In genomic region chr20:25226433-25227316, GRCh38 we compare ENCODE assay signal across 9 cellular contexts. TPM values are rescaled to one million over a fixed set of nuclear protein-coding genes. Genes with fewer than 3 reads are reported as not detected.
DNase-seq lines count a peak whose midpoint lies in the region; ATAC-seq and TF ChIP-seq lines count a peak whose summit lies in the region.
"Had no signal": no experiment of that assay in that cellular context is flagged by ENCODE, and none has a peak within 500 bp of the region (broad histone marks: within the 10 kb centered on the region; RNA-seq: fewer than 3 reads in every experiment).

No MANE protein-coding gene starts in this region.

- H3K79me1 ChIP-seq in mesenchymal stem cell (replicated peaks; ENCODE audit: low read length, poor library complexity, severe bottlenecking) = peaks cover 17% of the 10 kb centered on the region

- H4K8ac ChIP-seq in mesenchymal stem cell (ENCODE audit: low read length) = peak overlapping the region; percentile 56

- no peak for TF ChIP-seq CTCF in upper lobe of right lung (IDR thresholded peaks at IDR 0.05)

- H2BK5ac ChIP-seq in mesenchymal stem cell (ENCODE audit: low read depth, low read length, poor library complexity, severe bottlenecking) = peak overlapping the region; percentile 11

- no peak overlapping the region for H3K4me2 ChIP-seq in mesenchymal stem cell (ENCODE audit: low read length, poor library complexity, severe bottlenecking)

- H2BK120ac ChIP-seq in mesenchymal stem cell (ENCODE audit: low read depth, low read length) = no peak overlapping the region

- peaks cover 21 to 38% of the 10 kb centered on the region in 2 experiments for H3K36me3 ChIP-seq in mesenchymal stem cell (ENCODE audit: control insufficient read depth in 1 of 2, insufficient read depth in 2 of 2, low read depth in 1 of 2, low read length in 2 of 2)
- H3K36me3 ChIP-seq in upper lobe of right lung = peaks cover 5% of the 10 kb centered on the region

- peak overlapping the region; percentile 92 for H2AK5ac ChIP-seq in mesenchymal stem cell (ENCODE audit: low read length, severe bottlenecking)

- H2BK12ac ChIP-seq in mesenchymal stem cell (ENCODE audit: low read length in 2 of 2) = peak overlapping the region in 1 of 2 experiments; percentile 95

- H3K4me3 ChIP-seq in mesenchymal stem cell (ENCODE audit: insufficient read depth in 1 of 2, low read depth in 1 of 2, low read length in 2 of 2) (no peak overlapping the region), upper lobe of right lung (no peak overlapping the region)

- H3K23ac ChIP-seq in mesenchymal stem cell (ENCODE audit: low read length in 2 of 2) = peak overlapping the region in 1 of 2 experiments; percentile 87

- peak overlapping the region; percentile 66 for H2BK15ac ChIP-seq in mesenchymal stem cell (ENCODE audit: low read depth, poor library complexity, severe bottlenecking)

- H3K9me3 ChIP-seq in mesenchymal stem cell (ENCODE audit: control insufficient read depth, low read length) (no peaks in the 10 kb centered on the region), upper lobe of right lung (no peaks in the 10 kb centered on the region)

- peak overlapping the region; percentile 3 to 38 for H3K18ac ChIP-seq in mesenchymal stem cell (ENCODE audit: low read depth in 1 of 2, low read length in 2 of 2)

- no peak overlapping the region for H3K4ac ChIP-seq in mesenchymal stem cell (ENCODE audit: low read depth in 1 of 2, low read length in 2 of 2)

- peak overlapping the region; percentile 81 for H4K91ac ChIP-seq in mesenchymal stem cell (ENCODE audit: low read length)

- 87% methylated on average over 28 of the region's 28 CpGs for WGBS in mesenchymal stem cell

- H3K27me3 ChIP-seq in mesenchymal stem cell (ENCODE audit: control insufficient read depth in 1 of 2, insufficient read depth in 1 of 2, low read length in 2 of 2) = no peaks in the 10 kb centered on the region
- no peaks in the 10 kb centered on the region for H3K27me3 ChIP-seq in upper lobe of right lung

- H2AFZ ChIP-seq in mesenchymal stem cell (ENCODE audit: low read depth, low read length) = no peak overlapping the region

- peak overlapping the region; percentile 35 for H3K27ac ChIP-seq in mesenchymal stem cell (ENCODE audit: low read length, poor library complexity, severe bottlenecking)
- peak overlapping the region; percentile 55 for H3K27ac ChIP-seq in upper lobe of right lung

- H3K9ac ChIP-seq in mesenchymal stem cell (ENCODE audit: low read length) = no peak overlapping the region

- intact Hi-C loops in upper lobe of right lung (cut with DNase I) = no loop called here

- peak; percentile 65 for ATAC-seq in upper lobe of right lung
- ATAC-seq in HG02884 (IDR thresholded peaks at IDR 0.05; ENCODE audit: unreplicated experiment) = no peak
- no peak for ATAC-seq in GM18511 (IDR thresholded peaks at IDR 0.05; ENCODE audit: unreplicated experiment)

- H3K4me1 ChIP-seq in mesenchymal stem cell (ENCODE audit: control insufficient read depth, insufficient read depth, low read depth, low read length) = peaks cover 51% of the 10 kb centered on the region
- H3K4me1 ChIP-seq in upper lobe of right lung = peaks cover 24% of the 10 kb centered on the region

- DNase-seq in MV-4-11 (lab: John Stamatoyannopoulos, UW) (peak; percentile 48), cerebellar cortex (ENCODE audit: low spot score) (peak; percentile 87), mesenchymal stem cell (no peak), upper lobe of right lung (no peak)
- no peak for DNase-seq in activated CD8-positive, alpha-beta memory T cell treated with anti-CD3 and anti-CD28 coated beads, Interleukin-2, amount 50 U/mL, for 4 hours
- DNase-seq: activated CD4-positive, CD25-positive, alpha-beta regulatory T cell treated with anti-CD3 and anti-CD28 coated beads, Interleukin-2, amount 50 U/mL, for 72 hours; NCI-H526 had no signal

- no peak overlapping the region for H3K14ac ChIP-seq in mesenchymal stem cell (ENCODE audit: low read length in 2 of 2)

RNA-seq across cellular contexts. Expression of gene PYGB, which starts 21.2 kb away (rescaled TPM):
- 50.3 TPM for polyA plus RNA-seq in mesenchymal stem cell (2013, experiment 1 of 2)
- polyA plus RNA-seq in mesenchymal stem cell (2013, experiment 2 of 2) = 48.3 TPM
- total RNA-seq in upper lobe of right lung = 61.1 TPM

RNA-seq across cellular contexts. Expression of gene ENTPD6, which starts 31.2 kb away (rescaled TPM):
- polyA plus RNA-seq in mesenchymal stem cell (2013, experiment 1 of 2) = 29.8 TPM
- polyA plus RNA-seq in mesenchymal stem cell (2013, experiment 2 of 2) = 27.3 TPM
- total RNA-seq in upper lobe of right lung = 75.6 TPM

Comparison
In these comparisons a context has a peak if more than half of its experiments do, and no peak if none do; other contexts are left out.
1. DNase-seq: peak in MV-4-11 (single experiment) and cerebellar cortex (single experiment); none in mesenchymal stem cell (single experiment), upper lobe of right lung (single experiment) and activated CD8-positive, alpha-beta memory T cell treated with anti-CD3 and anti-CD28 coated beads, Interleukin-2, amount 50 U/mL, for 4 hours (single experiment).